Comparison of ENCODE assay signal across 8 cellular contexts in genomic region chr14:39431416-39432178, GRCh38. TPM values are rescaled to one million over a fixed set of nuclear protein-coding genes. Genes with fewer than 3 reads are reported as not detected.
DNase-seq lines count a peak whose midpoint lies in the region; ATAC-seq and TF ChIP-seq lines count a peak whose summit lies in the region.

No MANE protein-coding gene starts in this region.

- peak; percentile 5 for ATAC-seq in left lobe of liver

- H3F3A ChIP-seq in DOHH2 (ENCODE audit: control insufficient read depth, insufficient read depth), result 0 out of 2 replicates have a peak, but pooled peaks cover 3% of the 10 kb centered on the region

- no peaks in the 10 kb centered on the region for H3K27me3 ChIP-seq in DOHH2 (ENCODE audit: control insufficient read depth, low read length)

- peaks cover 36% of the 10 kb centered on the region for H3K4me1 ChIP-seq in DOHH2 (ENCODE audit: control insufficient read depth, low read length)

- DNase-seq in GM20000 (ENCODE audit: low spot score) (peak; percentile 35), HPDE6-E6E7 (ENCODE audit: extremely low spot score) (peak; percentile 12), cerebellar cortex (ENCODE audit: low spot score) (peak; percentile 36), left lobe of liver (ENCODE audit: low spot score) (peak; percentile 61), COLO829 (ENCODE audit: low spot score) (no peak)
- peak; percentile 40 for DNase-seq in stimulated activated CD4-positive, alpha-beta T cell treated with anti-CD3 and anti-CD28 coated beads, Interleukin-4, amount 100 ng/mL, for 24 hours

- TF ChIP-seq CTCF in DOHH2 (IDR thresholded peaks at IDR 0.05; ENCODE audit: low read depth, low read length, poor library complexity, severe bottlenecking) (no peak), GM20000 (IDR thresholded peaks at IDR 0.05; ENCODE audit: extremely low read depth, missing control alignments) (no peak), WI38 (IDR thresholded peaks at IDR 0.05; ENCODE audit: low read depth, low read length) (no peak)

- H3K9me2 ChIP-seq in DOHH2 (replicated peaks; ENCODE audit: control insufficient read depth, low read length), result no peaks in the 10 kb centered on the region

- H3K4me2 ChIP-seq in DOHH2 (ENCODE audit: low read length), result peak overlapping the region; percentile 88

- peaks cover 12% of the 10 kb centered on the region; the same call in 1 of the 2 replicates for H3K36me3 ChIP-seq in DOHH2 (ENCODE audit: control insufficient read depth, low read length)

- H3K4me3 ChIP-seq in DOHH2 (ENCODE audit: low read length) (peak overlapping the region; percentile 94), WI38 (ENCODE audit: low read depth, low read length) (peak overlapping the region; percentile 90)

- H3K9me3 ChIP-seq in DOHH2 (ENCODE audit: control insufficient read depth, insufficient read depth, low read length), result no peaks in the 10 kb centered on the region

- peaks cover 56% of the 10 kb centered on the region for H3K79me2 ChIP-seq in DOHH2 (ENCODE audit: control insufficient read depth, low read length)

- peak overlapping the region; percentile 85 for H3K27ac ChIP-seq in DOHH2 (ENCODE audit: low read depth, low read length)

- H4K20me1 ChIP-seq in DOHH2 (ENCODE audit: control insufficient read depth, insufficient read depth, low read depth, low read length), result peaks cover 21% of the 10 kb centered on the region

RNA-seq across cellular contexts. Expression of gene FBXO33, which starts 0.6 kb away (rescaled TPM):
- total RNA-seq in left lobe of liver, result 5.4 TPM
